ENCODE assay signal across 1 cellular context in the genomic region with DNA sequence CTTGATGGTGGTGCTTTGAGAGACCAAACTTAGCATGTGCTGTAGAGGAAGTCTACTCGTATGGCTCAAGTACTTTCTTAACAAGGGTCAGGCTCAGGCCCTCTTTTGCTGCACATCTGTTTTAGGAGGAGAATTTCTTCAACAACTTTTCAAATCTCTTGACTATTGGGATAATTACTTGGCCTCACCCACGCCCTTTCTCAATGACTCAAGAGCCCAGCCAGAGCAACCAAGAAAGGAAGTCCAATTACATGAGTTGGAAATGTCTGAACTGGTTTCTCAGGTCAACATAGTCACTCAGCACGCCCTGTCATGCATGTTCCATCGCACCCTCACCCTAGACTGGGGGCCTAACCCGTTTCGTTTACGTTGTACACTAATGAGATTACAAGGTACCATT.
TF ChIP-seq lines count a peak whose summit lies in the region.

No MANE protein-coding gene starts in this region.

TF ChIP-seq in GM12878, 131 proteins besides CTCF, POLR2A, EP300 and RAD21:
- TF ChIP-seq RELA (IDR thresholded peaks at IDR 0.05; ENCODE audit: borderline replicate concordance, partially characterized antibody) (no peak), SP1 (IDR thresholded peaks at IDR 0.05; ENCODE audit: low read depth, low read length) (no peak), NR2F1 (conservative IDR thresholded peaks at IDR 0.05) (peak; percentile 59), MTA2 (IDR thresholded peaks at IDR 0.05; ENCODE audit: low read depth) (peak; percentile 31; the same call in 1 of the 2 replicates), MXI1 (IDR thresholded peaks at IDR 0.05; ENCODE audit: low read depth, low read length) (no peak), GABPA (IDR thresholded peaks at IDR 0.05; ENCODE audit: low read depth) (no peak), FOXM1 (IDR thresholded peaks at IDR 0.05; ENCODE audit: low read depth, low read length) (no peak), SPI1 (IDR thresholded peaks at IDR 0.05; ENCODE audit: borderline replicate concordance, insufficient read depth, low read depth, low read length) (no peak; the same call in 1 of the 2 replicates), CBFB (IDR thresholded peaks at IDR 0.05; ENCODE audit: low read depth) (no peak), RFX5 (IDR thresholded peaks at IDR 0.05; ENCODE audit: low read depth, low read length) (no peak)
- TF ChIP-seq, protein P1, sequence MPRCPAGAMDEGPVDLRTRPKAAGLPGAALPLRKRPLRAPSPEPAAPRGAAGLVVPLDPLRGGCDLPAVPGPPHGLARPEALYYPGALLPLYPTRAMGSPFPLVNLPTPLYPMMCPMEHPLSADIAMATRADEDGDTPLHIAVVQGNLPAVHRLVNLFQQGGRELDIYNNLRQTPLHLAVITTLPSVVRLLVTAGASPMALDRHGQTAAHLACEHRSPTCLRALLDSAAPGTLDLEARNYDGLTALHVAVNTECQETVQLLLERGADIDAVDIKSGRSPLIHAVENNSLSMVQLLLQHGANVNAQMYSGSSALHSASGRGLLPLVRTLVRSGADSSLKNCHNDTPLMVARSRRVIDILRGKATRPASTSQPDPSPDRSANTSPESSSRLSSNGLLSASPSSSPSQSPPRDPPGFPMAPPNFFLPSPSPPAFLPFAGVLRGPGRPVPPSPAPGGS (IDR thresholded peaks at IDR 0.05; ENCODE audit: borderline replicate concordance, insufficient read depth, low read depth, low read length, poor library complexity, severe bottlenecking) = no peak
TF ChIP-seq in GM12878: peak in this region for 2.
